Comparison of ENCODE assay signal across 8 cellular contexts in genomic region chr19:6271721-6272410, GRCh38. TPM values are rescaled to one million over a fixed set of nuclear protein-coding genes. Genes with fewer than 3 reads are reported as not detected.
DNase-seq lines count a peak whose midpoint lies in the region; ATAC-seq and TF ChIP-seq lines count a peak whose summit lies in the region.

No MANE protein-coding gene starts in this region.

- no peak for ATAC-seq in activated CD8-positive, alpha-beta T cell treated with anti-CD3 and anti-CD28 coated beads for 36 hours
- no peak for ATAC-seq in activated CD8-positive, alpha-beta T cell treated with anti-CD3 and anti-CD28 coated beads, Interleukin-2, amount 10 ng/mL, durations not matched to agents 7 days and 5 days
- peak; percentile 46 to 55 for ATAC-seq in lower lobe of right lung

- H3K4me3 ChIP-seq in lower lobe of right lung (peak overlapping the region; percentile 46), tibial artery (peak overlapping the region; percentile 39 to 50)
- H3K4me3 ChIP-seq in CD4-positive, alpha-beta memory T cell (ENCODE audit: low read length in 2 of 2): no peak overlapping the region

- no peaks in the 10 kb centered on the region for H3K27me3 ChIP-seq in lower lobe of right lung (ENCODE audit: low read depth)
- H3K27me3 ChIP-seq in tibial artery: no peaks in the 10 kb centered on the region
- no peaks in the 10 kb centered on the region for H3K27me3 ChIP-seq in CD4-positive, alpha-beta memory T cell (ENCODE audit: insufficient read depth, low read length)

- H3K4me1 Mint-ChIP-seq in activated CD8-positive, alpha-beta T cell treated with anti-CD3 and anti-CD28 coated beads for 36 hours (ENCODE audit: low read depth): peaks cover 38% of the 10 kb centered on the region
- peaks cover 17% of the 10 kb centered on the region for H3K4me1 Mint-ChIP-seq in activated CD8-positive, alpha-beta T cell treated with anti-CD3 and anti-CD28 coated beads, Interleukin-2, amount 10 ng/mL, durations not matched to agents 7 days and 5 days (ENCODE audit: low read depth)
- peaks cover 19 to 73% (median 38%) of the 10 kb centered on the region in 4 donors for H3K4me1 Mint-ChIP-seq in CD4-positive, alpha-beta memory T cell

- CTCF ChIA-PET in activated CD8-positive, alpha-beta T cell treated with anti-CD3 and anti-CD28 coated beads for 36 hours (lab: Charles Lee): no interaction called here
- CTCF ChIA-PET in activated CD8-positive, alpha-beta T cell treated with anti-CD3 and anti-CD28 coated beads, Interleukin-2, amount 10 ng/mL, durations not matched to agents 7 days and 5 days (lab: Charles Lee): interaction anchor here (1.5 kb wide), 1 partner anchor 11 kb away, joined by 6 read pairs; no protein-coding TSS in a partner anchor
- CTCF ChIA-PET in CD4-positive, alpha-beta memory T cell (lab: Charles Lee; ENCODE audit: partially characterized antibody): interaction anchor here (0.9 kb wide), 1 partner anchor 12 kb away, joined by 3 read pairs; no protein-coding TSS in a partner anchor

- H3K27ac Mint-ChIP-seq in activated CD8-positive, alpha-beta T cell treated with anti-CD3 and anti-CD28 coated beads for 36 hours: peak overlapping the region; percentile 74
- H3K27ac Mint-ChIP-seq in activated CD8-positive, alpha-beta T cell treated with anti-CD3 and anti-CD28 coated beads, Interleukin-2, amount 10 ng/mL, durations not matched to agents 7 days and 5 days: no peak overlapping the region
- H3K27ac Mint-ChIP-seq in CD4-positive, alpha-beta memory T cell: peak overlapping the region in 3 of 7 donors; percentile 12 to 70 (median 48)

- no peaks in the 10 kb centered on the region for H3K27me3 Mint-ChIP-seq in activated CD8-positive, alpha-beta T cell treated with anti-CD3 and anti-CD28 coated beads for 36 hours
- no peaks in the 10 kb centered on the region for H3K27me3 Mint-ChIP-seq in activated CD8-positive, alpha-beta T cell treated with anti-CD3 and anti-CD28 coated beads, Interleukin-2, amount 10 ng/mL, durations not matched to agents 7 days and 5 days (ENCODE audit: low read depth)
- no peaks in the 10 kb centered on the region for H3K27me3 Mint-ChIP-seq in CD4-positive, alpha-beta memory T cell

- H3K9me3 Mint-ChIP-seq in activated CD8-positive, alpha-beta T cell treated with anti-CD3 and anti-CD28 coated beads for 36 hours: no peaks in the 10 kb centered on the region
- H3K9me3 Mint-ChIP-seq in activated CD8-positive, alpha-beta T cell treated with anti-CD3 and anti-CD28 coated beads, Interleukin-2, amount 10 ng/mL, durations not matched to agents 7 days and 5 days (ENCODE audit: insufficient read depth): no peaks in the 10 kb centered on the region
- H3K9me3 Mint-ChIP-seq in CD4-positive, alpha-beta memory T cell: peaks cover 0 to 3% (median 0%) of the 10 kb centered on the region in 8 donors

- H3K27ac ChIP-seq in lower lobe of right lung (peak overlapping the region; percentile 89), tibial artery (peak overlapping the region; percentile 79 to 82)
- no peak overlapping the region for H3K27ac ChIP-seq in CD4-positive, alpha-beta memory T cell (ENCODE audit: low read depth, low read length)

- intact Hi-C loops in activated CD8-positive, alpha-beta T cell treated with anti-CD3 and anti-CD28 coated beads for 36 hours (cut with micrococcal nuclease): no loop called here
- intact Hi-C loops in lower lobe of right lung (cut with DNase I): loop anchor here (5.0 kb wide), 1 partner anchor 35 kb away; no protein-coding TSS in a partner anchor
- intact Hi-C loops in tibial artery (cut with DNase I; ENCODE audit: low total_unique reads): no loop called here
- intact Hi-C loops in CD4-positive, alpha-beta memory T cell (cut with micrococcal nuclease): no loop called here

- no peak for TF ChIP-seq CTCF in activated CD8-positive, alpha-beta T cell treated with anti-CD3 and anti-CD28 coated beads for 36 hours (IDR thresholded peaks at IDR 0.05)
- no peak for TF ChIP-seq CTCF in lower lobe of right lung (IDR thresholded peaks at IDR 0.05)
- TF ChIP-seq CTCF in tibial artery (IDR thresholded peaks at IDR 0.05): no peak

- DNase-seq in activated CD8-positive, alpha-beta T cell treated with anti-CD3 and anti-CD28 coated beads for 36 hours: no peak
- no peak for DNase-seq in activated CD8-positive, alpha-beta T cell treated with anti-CD3 and anti-CD28 coated beads, Interleukin-2, amount 10 ng/mL, durations not matched to agents 7 days and 5 days
- DNase-seq in dermis blood vessel endothelial cell (peak; percentile 72), lower lobe of right lung (peak; percentile 72), tibial artery (peak; percentile 83 to 90), T-helper 1 cell (no peak)
- DNase-seq in stimulated activated CD4-positive, alpha-beta T cell treated with anti-CD3 and anti-CD28 coated beads, Interleukin-4, amount 100 ng/mL, for 1 hour: no peak
- DNase-seq in CD4-positive, alpha-beta memory T cell: no peak

- no peaks in the 10 kb centered on the region for H3K9me3 ChIP-seq in lower lobe of right lung
- no peaks in the 10 kb centered on the region for H3K9me3 ChIP-seq in tibial artery
- H3K9me3 ChIP-seq in CD4-positive, alpha-beta memory T cell (ENCODE audit: control insufficient read depth in 1 of 2, low read length in 2 of 2): no peaks in the 10 kb centered on the region

- H3K36me3 Mint-ChIP-seq in activated CD8-positive, alpha-beta T cell treated with anti-CD3 and anti-CD28 coated beads for 36 hours (ENCODE audit: low read depth): peaks cover 17% of the 10 kb centered on the region
- H3K36me3 Mint-ChIP-seq in activated CD8-positive, alpha-beta T cell treated with anti-CD3 and anti-CD28 coated beads, Interleukin-2, amount 10 ng/mL, durations not matched to agents 7 days and 5 days (ENCODE audit: low read depth): peaks cover 25% of the 10 kb centered on the region
- H3K36me3 Mint-ChIP-seq in CD4-positive, alpha-beta memory T cell: peaks cover 21 to 46% of the 10 kb centered on the region in 2 donors

- H3K4me3 Mint-ChIP-seq in activated CD8-positive, alpha-beta T cell treated with anti-CD3 and anti-CD28 coated beads for 36 hours: no peak overlapping the region
- no peak overlapping the region for H3K4me3 Mint-ChIP-seq in activated CD8-positive, alpha-beta T cell treated with anti-CD3 and anti-CD28 coated beads, Interleukin-2, amount 10 ng/mL, durations not matched to agents 7 days and 5 days
- no peak overlapping the region for H3K4me3 Mint-ChIP-seq in CD4-positive, alpha-beta memory T cell

- H3K36me3 ChIP-seq in lower lobe of right lung: peaks cover 33% of the 10 kb centered on the region
- H3K36me3 ChIP-seq in tibial artery: peaks cover 14 to 35% (median 27%) of the 10 kb centered on the region in 3 donors
- H3K36me3 ChIP-seq in CD4-positive, alpha-beta memory T cell (ENCODE audit: insufficient read depth, low read length): peaks cover 15% of the 10 kb centered on the region

- POLR2A ChIA-PET in activated CD8-positive, alpha-beta T cell treated with anti-CD3 and anti-CD28 coated beads for 36 hours (lab: Charles Lee): interaction anchor here (1.3 kb wide), 1 partner anchor 468 kb away, joined by 3 read pairs; the partner anchor contains the start of gene NRTN
- POLR2A ChIA-PET in activated CD8-positive, alpha-beta T cell treated with anti-CD3 and anti-CD28 coated beads, Interleukin-2, amount 10 ng/mL, durations not matched to agents 7 days and 5 days (lab: Charles Lee): no interaction called here
- POLR2A ChIA-PET in CD4-positive, alpha-beta memory T cell (lab: Charles Lee; ENCODE audit: partially characterized antibody): no interaction called here

- peaks cover 98% of the 10 kb centered on the region for H3K4me1 ChIP-seq in lower lobe of right lung
- H3K4me1 ChIP-seq in tibial artery: peaks cover 5 to 68% (median 64%) of the 10 kb centered on the region in 4 donors
- peaks cover 23% of the 10 kb centered on the region for H3K4me1 ChIP-seq in CD4-positive, alpha-beta memory T cell (ENCODE audit: insufficient read depth, low read length)

RNA-seq across cellular contexts. Expression of gene MLLT1, which starts 7.9 kb away (rescaled TPM):
- 10 to 100 TPM; 41.4 to 44.6 TPM for total RNA-seq in activated CD8-positive, alpha-beta T cell treated with anti-CD3 and anti-CD28 coated beads for 36 hours
- total RNA-seq in activated CD8-positive, alpha-beta T cell treated with anti-CD3 and anti-CD28 coated beads, Interleukin-2, amount 10 ng/mL, durations not matched to agents 7 days and 5 days: 10 to 100 TPM; 37.3 to 48.7 TPM
- total RNA-seq in dermis blood vessel endothelial cell (5.1 and 13.2 TPM in 2 replicates), lower lobe of right lung (61.9 TPM)
- total RNA-seq in CD4-positive, alpha-beta memory T cell: 10 to 100 TPM; 41.1 to 41.7 TPM
- polyA plus RNA-seq in CD4-positive, alpha-beta memory T cell: 1 to 10 TPM in 1 of 2 donors, under 1 TPM in 1; 0.50 to 2.0 TPM

Comparison
In these comparisons a context has a peak if more than half of its experiments do, and no peak if none do; other contexts are left out.
1. ATAC-seq: peak in lower lobe of right lung (2 of 2); none in activated CD8-positive, alpha-beta T cell treated with anti-CD3 and anti-CD28 coated beads for 36 hours (single experiment) and activated CD8-positive, alpha-beta T cell treated with anti-CD3 and anti-CD28 coated beads, Interleukin-2, amount 10 ng/mL, durations not matched to agents 7 days and 5 days (single experiment).
2. DNase-seq: peak in dermis blood vessel endothelial cell (single experiment), lower lobe of right lung (single experiment) and tibial artery (2 of 2); none in activated CD8-positive, alpha-beta T cell treated with anti-CD3 and anti-CD28 coated beads for 36 hours (single experiment), activated CD8-positive, alpha-beta T cell treated with anti-CD3 and anti-CD28 coated beads, Interleukin-2, amount 10 ng/mL, durations not matched to agents 7 days and 5 days (single experiment), T-helper 1 cell (0 of 5), stimulated activated CD4-positive, alpha-beta T cell treated with anti-CD3 and anti-CD28 coated beads, Interleukin-4, amount 100 ng/mL, for 1 hour (single experiment) and CD4-positive, alpha-beta memory T cell (0 of 5).
3. H3K4me3 ChIP-seq: peak in lower lobe of right lung (single experiment) and tibial artery (2 of 2); none in CD4-positive, alpha-beta memory T cell (0 of 2).